In the genomic region with DNA sequence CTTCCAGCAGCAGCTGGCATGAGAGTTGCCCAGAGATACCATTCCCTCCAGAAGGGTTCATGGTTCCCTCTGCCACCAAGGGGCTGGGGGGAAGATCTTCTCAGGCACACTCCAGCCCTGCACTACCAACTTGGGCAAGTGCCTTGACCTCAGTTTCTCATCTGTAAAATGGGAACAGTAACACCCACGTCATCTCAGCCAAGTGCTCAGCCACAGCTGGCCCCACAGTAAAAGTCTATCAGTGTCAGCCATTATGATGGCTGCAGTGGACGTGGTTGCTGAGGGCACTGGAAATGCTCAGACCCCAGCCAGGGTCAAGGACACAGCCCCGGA, we compare ENCODE assay signal across 17 cellular contexts. TPM values are rescaled to one million over a fixed set of nuclear protein-coding genes. Genes with fewer than 3 reads are reported as not detected.
A peak's percentile ranks its signal among the peaks of the same experiment; 100 is the strongest.
DNase-seq lines count a peak whose midpoint lies in the region; ATAC-seq, FAIRE-seq and TF ChIP-seq lines count a peak whose summit lies in the region.
"Had no signal": no experiment of that assay in that cellular context is flagged by ENCODE, and none has a peak within 500 bp of the region (broad histone marks: within the 10 kb centered on the region; RNA-seq: fewer than 3 reads in every experiment).

No MANE protein-coding gene starts in this region.

- H3K4me3 ChIP-seq in IMR-90 (ENCODE audit: insufficient read depth, low read depth, low read length) (no peak overlapping the region), K562 (no peak overlapping the region), osteoblast (ENCODE audit: insufficient read depth, low read length) (no peak overlapping the region)
- H3K4me3 ChIP-seq: BLaER1, GM12878 had no signal

- H4K20me1 ChIP-seq in IMR-90 (ENCODE audit: insufficient read depth, low read length) (no peaks in the 10 kb centered on the region), K562 (replicated peaks; ENCODE audit: control insufficient read depth, insufficient read depth, low read length) (peaks cover 12% of the 10 kb centered on the region), osteoblast (ENCODE audit: insufficient read depth, low read length) (no peaks in the 10 kb centered on the region)
- H4K20me1 ChIP-seq: BLaER1 had no signal

- ATAC-seq in IMR-90 (ENCODE audit: low read depth) (no peak), K562 (no peak)

- TF ChIP-seq EP300 in K562 (IDR thresholded peaks at IDR 0.05; ENCODE audit: low read length): no peak

- POLR2A ChIA-PET in IMR-90 (lab: Charles Lee; ENCODE audit: unreplicated experiment) (no interaction called here), K562 (lab: Yijun Ruan, JAX) (interaction anchor here (1.4 to 1.5 kb wide), 2 partner anchors 12 to 18 kb away, joined by 5 to 6 read pairs; no protein-coding TSS in a partner anchor)

- CTCF ChIA-PET in IMR-90 (lab: Yijun Ruan, JAX) (interaction anchor here (0.5 to 1.1 kb wide), 9 partner anchors 8 to 1114 kb away, joined by 3 to 7 read pairs (median 4); no protein-coding TSS in a partner anchor), K562 (lab: Yijun Ruan, JAX; ENCODE audit: low intra/inter-chr PET ratio) (interaction anchor here (1.0 to 2.3 kb wide), 4 partner anchors 22 to 278 kb away, joined by 3 to 27 read pairs (median 4); no protein-coding TSS in a partner anchor)

- TF ChIP-seq RAD21 in IMR-90 (IDR thresholded peaks at IDR 0.05; ENCODE audit: low read length) (no peak), K562 (CRISPR knock-in tag; conservative IDR thresholded peaks at IDR 0.05 in 1 of 2, IDR thresholded peaks at IDR 0.05 in 1 of 2) (no peak)

- dilution Hi-C loops in IMR-90 (cut with HindIII; ENCODE audit: low sequenced_read_pairs, unreplicated experiment): no loop called here

- no peak overlapping the region for H2BK20ac ChIP-seq in IMR-90 (ENCODE audit: low read depth, low read length)

- no peak overlapping the region for H4K8ac ChIP-seq in IMR-90 (ENCODE audit: low read depth in 2 of 2, low read length in 2 of 2)

- intact Hi-C loops in IMR-90 (cut with micrococcal nuclease): loop anchor here (1.0 kb wide), 1 partner anchor 278 kb away; no protein-coding TSS in a partner anchor
- intact Hi-C loops in K562 (cut with micrococcal nuclease): loop anchor here (1.0 kb wide), 1 partner anchor 278 kb away; no protein-coding TSS in a partner anchor

- H3K9ac ChIP-seq in IMR-90 (ENCODE audit: low read depth, low read length): no peak overlapping the region
- H3K9ac ChIP-seq in K562 (ENCODE audit: insufficient read depth in 1 of 2, low read depth in 2 of 2, low read length in 2 of 2): no peak overlapping the region
- H3K9ac ChIP-seq: BLaER1 had no signal

- TF ChIP-seq POLR2A in IMR-90 (IDR thresholded peaks at IDR 0.05; ENCODE audit: low read depth, low read length): no peak
- TF ChIP-seq POLR2A in K562 (conservative IDR thresholded peaks at IDR 0.05): no peak

- H4K91ac ChIP-seq in IMR-90 (ENCODE audit: insufficient read depth, low read depth, low read length): no peak overlapping the region

- H3K36me3 ChIP-seq in IMR-90 (ENCODE audit: control insufficient read depth, insufficient read depth, low read length) (peaks cover 2% of the 10 kb centered on the region), K562 (ENCODE audit: control insufficient read depth, insufficient read depth, low read length) (no peaks in the 10 kb centered on the region), osteoblast (ENCODE audit: insufficient read depth, low read length) (no peaks in the 10 kb centered on the region)
- H3K36me3 ChIP-seq: BE2C had no signal

- DNase-seq in IMR-90: no peak
- DNase-seq in K562 (ENCODE audit: extremely low read depth in 1 of 4, low spot score in 3 of 4): no peak
- peak; percentile 72 for DNase-seq in osteoblast (ENCODE audit: insufficient read length, low spot score, missing footprints)
- no peak for DNase-seq in HUDEP-2 (lab: John Stamatoyannopoulos, UW; ENCODE audit: unreplicated experiment in 76 of 76)
- DNase-seq in HK-2 (ENCODE audit: unreplicated experiment): no peak

- H3K79me2 ChIP-seq in K562 (ENCODE audit: control insufficient read depth, insufficient read depth, low read length): no peaks in the 10 kb centered on the region
- no peaks in the 10 kb centered on the region for H3K79me2 ChIP-seq in osteoblast (ENCODE audit: insufficient read depth, low read length)

- no peak overlapping the region for H3K14ac ChIP-seq in IMR-90 (replicated peaks; ENCODE audit: low read depth, low read length)

- H3K56ac ChIP-seq in IMR-90 (ENCODE audit: extremely low read depth, insufficient read depth, low read length): no peak overlapping the region

- no peak overlapping the region for H3K23ac ChIP-seq in IMR-90 (ENCODE audit: low read depth, low read length)

- no peak for FAIRE-seq in K562 (lab: Jason Lieb, UNC)
- FAIRE-seq: A204.1 had no signal

- no peaks in the 10 kb centered on the region for H3K27me3 ChIP-seq in IMR-90 (ENCODE audit: control insufficient read depth, insufficient read depth, low read length)
- no peaks in the 10 kb centered on the region for H3K27me3 ChIP-seq in K562 (ENCODE audit: control insufficient read depth in 2 of 2, insufficient read depth in 2 of 2, low read length in 2 of 2)
- H3K27me3 ChIP-seq in osteoblast (ENCODE audit: insufficient read depth, low read length): no peaks in the 10 kb centered on the region
- H3K27me3 ChIP-seq: BE2C, BLaER1 had no signal

- TF ChIP-seq CTCF in IMR-90 (conservative IDR thresholded peaks at IDR 0.05; ENCODE audit: low read depth, low read length): no peak
- TF ChIP-seq CTCF in K562 (IDR thresholded peaks at IDR 0.05 in 2 of 3, conservative IDR thresholded peaks at IDR 0.05 in 1 of 3; ENCODE audit: insufficient read depth in 2 of 3, low read depth in 1 of 3, low read length in 3 of 3): no peak
- no peak for TF ChIP-seq CTCF in osteoblast (IDR thresholded peaks at IDR 0.05; ENCODE audit: extremely low read depth, low read depth, low read length)

- H2BK15ac ChIP-seq in IMR-90 (ENCODE audit: low read depth, low read length): no peak overlapping the region

- no peak overlapping the region for H2AK9ac ChIP-seq in IMR-90 (replicated peaks; ENCODE audit: low read depth, low read length, poor library complexity)

- H3K18ac ChIP-seq in IMR-90 (ENCODE audit: low read depth, low read length): no peak overlapping the region

- no peak overlapping the region for H4K5ac ChIP-seq in IMR-90 (ENCODE audit: low read depth, low read length)

- 83% methylated on average over 2 of the region's 3 CpGs; no CpG with 5 or more reads in 1 of the 2 experiments for WGBS in IMR-90 (ENCODE audit: extremely low coverage in 2 of 2, insufficient read length in 1 of 2), 2 experiments
- 54% methylated on average over 3 of the region's 3 CpGs for WGBS in K562 (ENCODE audit: insufficient coverage, low coverage, missing lambda C conversion rate)

- H3K79me1 ChIP-seq in IMR-90 (ENCODE audit: low read depth in 1 of 2, low read length in 2 of 2): no peaks in the 10 kb centered on the region

- no peaks in the 10 kb centered on the region for H3K4me1 ChIP-seq in IMR-90 (ENCODE audit: control insufficient read depth, insufficient read depth, low read length)
- H3K4me1 ChIP-seq in K562 (replicated peaks in 1 of 2; ENCODE audit: control insufficient read depth in 2 of 2, insufficient read depth in 2 of 2, low read length in 2 of 2): peaks cover 0 to 23% of the 10 kb centered on the region in 2 experiments; a peak in 2 of 5 replicates
- H3K4me1 ChIP-seq in osteoblast (ENCODE audit: insufficient read depth, low read length): no peaks in the 10 kb centered on the region

- no peak overlapping the region for H2BK120ac ChIP-seq in IMR-90 (ENCODE audit: low read depth, low read length)

- H3K4me2 ChIP-seq in IMR-90 (ENCODE audit: low read depth, low read length) (no peak overlapping the region), K562 (ENCODE audit: insufficient read depth, low read length) (no peak overlapping the region), osteoblast (ENCODE audit: insufficient read depth, low read length) (no peak overlapping the region)
- H3K4me2 ChIP-seq: BLaER1 had no signal

- H3K27ac ChIP-seq in IMR-90 (ENCODE audit: insufficient read depth, low read length): no peak overlapping the region
- H3K27ac ChIP-seq in K562 (ENCODE audit: extremely low read depth, low read depth, low read length): no peak overlapping the region
- H3K27ac ChIP-seq in osteoblast (ENCODE audit: low read depth, low read length): no peak overlapping the region
- H3K27ac ChIP-seq: BLaER1 had no signal

- H2AFZ ChIP-seq in IMR-90 (replicated peaks; ENCODE audit: low read length, poor library complexity): peak overlapping the region; percentile 33
- H2AFZ ChIP-seq in K562 (ENCODE audit: low read depth, low read length): no peak overlapping the region
- no peak overlapping the region for H2AFZ ChIP-seq in osteoblast (ENCODE audit: low read length)

- H3K9me3 ChIP-seq in IMR-90 (ENCODE audit: control insufficient read depth, insufficient read depth, low read length) (no peaks in the 10 kb centered on the region), K562 (replicated peaks; ENCODE audit: control insufficient read depth, insufficient read depth, low read depth, low read length) (no peaks in the 10 kb centered on the region), osteoblast (ENCODE audit: low read depth, low read length) (no peaks in the 10 kb centered on the region)
- H3K9me3 ChIP-seq: BE2C, BLaER1 had no signal

- H2AK5ac ChIP-seq in IMR-90 (ENCODE audit: low read depth, low read length): no peak overlapping the region

- H2BK5ac ChIP-seq in IMR-90 (ENCODE audit: low read depth, low read length, poor library complexity, severe bottlenecking): no peak overlapping the region

- in situ Hi-C loops in IMR-90 (cut with MboI; ENCODE audit: low sequenced_read_pairs) (loop anchor here (10.0 kb wide), 1 partner anchor 281 kb away; no protein-coding TSS in a partner anchor), K562 (cut with MboI) (loop anchor here (5.0 kb wide), 1 partner anchor 273 kb away; no protein-coding TSS in a partner anchor)

- H3K9me1 ChIP-seq in IMR-90 (ENCODE audit: insufficient read depth, low read length) (no peaks in the 10 kb centered on the region), K562 (ENCODE audit: control insufficient read depth, insufficient read depth, low read length) (no peaks in the 10 kb centered on the region)

- BruUV-seq in IMR-90 (replicated peaks; lab: Mats Ljungman, UMichigan): no TSS peak
- no TSS peak for BruUV-seq in K562 (replicated peaks; lab: Mats Ljungman, UMichigan)

- no peak overlapping the region for H3K4ac ChIP-seq in IMR-90 (ENCODE audit: low read depth, low read length)

RNA-seq across cellular contexts. Expression of gene TAS1R2, which starts 16.3 kb away (rescaled TPM):
- not detected in 2 replicates for total RNA-seq in IMR-90 (2012; rRNA removed)
- polyA plus RNA-seq in IMR-90 (2012; rRNA removed): not detected in 2 replicates
- polyA plus RNA-seq in IMR-90 (2012; cell fraction: cytosol; rRNA removed): not detected in 2 replicates
- polyA plus RNA-seq in IMR-90 (2012; cell fraction: nucleus; rRNA removed; ENCODE audit: low replicate concordance): not detected in 2 replicates
- not detected in 2 replicates for total RNA-seq in K562 (2011; cell fraction: chromatin; rRNA removed; ENCODE audit: low replicate concordance)
- total RNA-seq in K562 (2011; cell fraction: nucleolus; rRNA removed): not detected in 2 replicates
- total RNA-seq in K562 (2011; cell fraction: nucleoplasm; rRNA removed): not detected in 2 replicates
- not detected in 2 replicates for total RNA-seq in K562 (2014; rRNA removed)
- total RNA-seq in K562 (2014; rRNA removed; fragmentation: Illumina TruSeq; extraction: Trizol): not detected in 2 replicates
- not detected in 2 replicates for total RNA-seq in K562 (2015; rRNA removed; fragmentation: Illumina TruSeq; extraction: Trizol)
- not detected in 2 replicates for total RNA-seq in K562 (2021)
- not detected in 2 replicates for polyA plus RNA-seq in K562 (2011; rRNA removed)
- polyA plus RNA-seq in K562 (2011; cell fraction: cytosol; rRNA removed): 0.03 TPM in 1 of 2 replicates, not detected in the other
- 0.04 TPM in 1 of 2 replicates, not detected in the other for polyA plus RNA-seq in K562 (2011; cell fraction: nucleus; rRNA removed)
- polyA plus RNA-seq in K562 (2012): not detected in 2 replicates
- not detected in 2 replicates for polyA plus RNA-seq in K562 (2014; fragmentation: Illumina TruSeq; extraction: Trizol)
- polyA plus RNA-seq in K562 (2014; fragmentation: Nextera tagmentation; extraction: Ambion mirVana): not detected
- polyA plus RNA-seq in K562 (2014; rRNA removed): not detected in 2 replicates
- not detected in 2 replicates for polyA minus RNA-seq in K562 (2011; rRNA and poly(A)+ RNA removed)
- not detected in 2 replicates for polyA minus RNA-seq in K562 (2011; cell fraction: cytosol; rRNA and poly(A)+ RNA removed)
- not detected in 2 replicates for polyA minus RNA-seq in K562 (2011; cell fraction: nucleus; rRNA and poly(A)+ RNA removed)
- total RNA-seq in osteoblast: not detected in 2 replicates
- total RNA-seq: A673; CD4-positive, alpha-beta memory T cell; CD4-positive, CD25-positive, alpha-beta regulatory T cell; CD8-positive, alpha-beta memory T cell; Daoy; G401; GM12878 had no signal
- polyA plus RNA-seq: AG04450; CD14-positive monocyte; CD4-positive, alpha-beta memory T cell; CD4-positive, CD25-positive, alpha-beta regulatory T cell; CD8-positive, alpha-beta memory T cell; GM12878 had no signal

RNA-seq across cellular contexts. Expression of gene ALDH4A1, which starts 26.6 kb away (rescaled TPM):
- 8.6 TPM in 2 replicates for total RNA-seq in IMR-90 (2012; rRNA removed)
- 21.1 and 23.0 TPM in 2 replicates for polyA plus RNA-seq in IMR-90 (2012; rRNA removed)
- 12.1 and 21.4 TPM in 2 replicates for polyA plus RNA-seq in IMR-90 (2012; cell fraction: cytosol; rRNA removed)
- 16.8 and 36.6 TPM in 2 replicates for polyA plus RNA-seq in IMR-90 (2012; cell fraction: nucleus; rRNA removed; ENCODE audit: low replicate concordance)
- total RNA-seq in K562 (2011; cell fraction: chromatin; rRNA removed; ENCODE audit: low replicate concordance): 11.2 and 40.7 TPM in 2 replicates
- total RNA-seq in K562 (2011; cell fraction: nucleolus; rRNA removed): 26.5 and 44.0 TPM in 2 replicates
- total RNA-seq in K562 (2011; cell fraction: nucleoplasm; rRNA removed): 15.6 and 16.3 TPM in 2 replicates
- 27.2 and 28.7 TPM in 2 replicates for total RNA-seq in K562 (2014; rRNA removed)
- 4.8 and 6.7 TPM in 2 replicates for total RNA-seq in K562 (2014; rRNA removed; fragmentation: Illumina TruSeq; extraction: Trizol)
- total RNA-seq in K562 (2015; rRNA removed; fragmentation: Illumina TruSeq; extraction: Trizol): 16.6 and 17.0 TPM in 2 replicates
- 29.2 and 31.4 TPM in 2 replicates for total RNA-seq in K562 (2021)
- polyA plus RNA-seq in K562 (2011; rRNA removed): 18.8 and 22.1 TPM in 2 replicates
- polyA plus RNA-seq in K562 (2011; cell fraction: cytosol; rRNA removed): 19.8 and 47.1 TPM in 2 replicates
- polyA plus RNA-seq in K562 (2011; cell fraction: nucleus; rRNA removed): 30.2 and 60.5 TPM in 2 replicates
- polyA plus RNA-seq in K562 (2012): 27.3 and 32.5 TPM in 2 replicates
- polyA plus RNA-seq in K562 (2014; fragmentation: Illumina TruSeq; extraction: Trizol): 15.2 and 21.6 TPM in 2 replicates
- polyA plus RNA-seq in K562 (2014; fragmentation: Nextera tagmentation; extraction: Ambion mirVana): under 1 TPM; 0.27 to 0.73 TPM
- polyA plus RNA-seq in K562 (2014; rRNA removed): 31.2 and 34.3 TPM in 2 replicates
- 4.7 and 11.0 TPM in 2 replicates for polyA minus RNA-seq in K562 (2011; rRNA and poly(A)+ RNA removed)
- polyA minus RNA-seq in K562 (2011; cell fraction: cytosol; rRNA and poly(A)+ RNA removed): 15.9 and 21.1 TPM in 2 replicates
- polyA minus RNA-seq in K562 (2011; cell fraction: nucleus; rRNA and poly(A)+ RNA removed): 13.7 and 17.0 TPM in 2 replicates
- total RNA-seq in osteoblast: 28.6 and 31.8 TPM in 2 replicates
